8 cellular contexts compared by ENCODE assay signal in genomic region chr6:17392978-17393334, GRCh38. TPM values are rescaled to one million over a fixed set of nuclear protein-coding genes. Genes with fewer than 3 reads are reported as not detected.
DNase-seq lines count a peak whose midpoint lies in the region; TF ChIP-seq lines count a peak whose summit lies in the region.

No MANE protein-coding gene starts in this region.

- H3K4me1 Mint-ChIP-seq in immature natural killer cell = peaks cover 6 to 7% of the 10 kb centered on the region in 2 donors

- no peaks in the 10 kb centered on the region for H3K36me3 Mint-ChIP-seq in immature natural killer cell

- peak overlapping the region in 2 of 5 donors; percentile 14 for H3K4me3 Mint-ChIP-seq in immature natural killer cell

- TF ChIP-seq CTCF in BE2C (IDR thresholded peaks at IDR 0.05; ENCODE audit: low read depth, low read length) (no peak), SK-N-SH (IDR thresholded peaks at IDR 0.05) (no peak), fibroblast of villous mesenchyme (IDR thresholded peaks at IDR 0.05; ENCODE audit: insufficient read depth, low read depth, low read length) (no peak), osteoblast (IDR thresholded peaks at IDR 0.05; ENCODE audit: extremely low read depth, low read depth, low read length) (no peak)

- no peak for DNase-seq in BE2C
- no peak for DNase-seq in SK-N-SH
- DNase-seq in fibroblast of villous mesenchyme (ENCODE audit: low read depth) = no peak
- no peak for DNase-seq in osteoblast (ENCODE audit: insufficient read length, low spot score, missing footprints)
- no peak for DNase-seq in NCI-H1417 treated with DMSO at 0.1 percent for 48 hours (lab: John Stamatoyannopoulos, UW)
- DNase-seq in immature natural killer cell = no peak
- no peak for DNase-seq in HuH-7.5 (ENCODE audit: low spot score)
- no peak for DNase-seq in NCI-H2227 treated with DMSO at 0.1 percent for 48 hours (lab: John Stamatoyannopoulos, UW)

- H3K79me2 ChIP-seq in SK-N-SH (ENCODE audit: insufficient read depth) (peaks cover 28% of the 10 kb centered on the region; the same call in 1 of the 2 replicates), osteoblast (ENCODE audit: insufficient read depth, low read length) (peaks cover 14% of the 10 kb centered on the region)

- H3K9me3 ChIP-seq in BE2C = no peaks in the 10 kb centered on the region
- no peaks in the 10 kb centered on the region for H3K9me3 ChIP-seq in SK-N-SH
- H3K9me3 ChIP-seq in osteoblast (ENCODE audit: low read depth, low read length) = no peaks in the 10 kb centered on the region

- WGBS in SK-N-SH (ENCODE audit: low lambda C conversion rate) = 26% methylated on average over 5 of the region's 5 CpGs

- H3K27ac ChIP-seq in SK-N-SH (ENCODE audit: low read depth in 2 of 2, low read length in 1 of 2) = peak overlapping the region; percentile 50 to 54
- peak overlapping the region; percentile 57 for H3K27ac ChIP-seq in osteoblast (ENCODE audit: low read depth, low read length)

- H3K27ac Mint-ChIP-seq in immature natural killer cell = no peak overlapping the region

- no peak for TF ChIP-seq EP300 in SK-N-SH (IDR thresholded peaks at IDR 0.05; ENCODE audit: borderline replicate concordance in 1 of 2, low read depth in 1 of 2, low read length in 1 of 2)

- no peak for TF ChIP-seq RAD21 in SK-N-SH (IDR thresholded peaks at IDR 0.05; ENCODE audit: low read length)

- peak overlapping the region; percentile 37; the same call in 1 of the 2 replicates for H3K4me3 ChIP-seq in BE2C (ENCODE audit: low read depth, low read length)
- H3K4me3 ChIP-seq in SK-N-SH (ENCODE audit: low read depth in 2 of 2, low read length in 1 of 2) = peak overlapping the region; percentile 54 to 77
- H3K4me3 ChIP-seq in fibroblast of villous mesenchyme (ENCODE audit: low read depth, low read length) = peak overlapping the region; percentile 70
- peak overlapping the region; percentile 79 for H3K4me3 ChIP-seq in osteoblast (ENCODE audit: insufficient read depth, low read length)

- H4K20me1 ChIP-seq in SK-N-SH (ENCODE audit: insufficient read depth) (no peaks in the 10 kb centered on the region), osteoblast (ENCODE audit: insufficient read depth, low read length) (no peaks in the 10 kb centered on the region)

- H3K4me2 ChIP-seq in SK-N-SH = peak overlapping the region; percentile 73
- peak overlapping the region; percentile 95 for H3K4me2 ChIP-seq in osteoblast (ENCODE audit: insufficient read depth, low read length)

- CTCF ChIA-PET in SK-N-SH (lab: Yijun Ruan, JAX) = interaction anchor here (1.5 kb wide), 1 partner anchor 412 kb away, joined by 3 read pairs; no protein-coding TSS in a partner anchor

- peak overlapping the region; percentile 73; the same call in 1 of the 2 replicates for H3K9ac ChIP-seq in SK-N-SH

- H3K27me3 ChIP-seq in BE2C (peaks cover 25% of the 10 kb centered on the region), SK-N-SH (ENCODE audit: insufficient read depth) (no peaks in the 10 kb centered on the region), osteoblast (ENCODE audit: insufficient read depth, low read length) (no peaks in the 10 kb centered on the region)

- H3K4me1 ChIP-seq in BE2C (no peaks in the 10 kb centered on the region), SK-N-SH (ENCODE audit: control insufficient read depth in 1 of 2, insufficient read depth in 2 of 2, low read depth in 1 of 2, low read length in 1 of 2) (peaks cover 3 to 5% of the 10 kb centered on the region in 2 experiments; a peak in 2 of 4 replicates), osteoblast (ENCODE audit: insufficient read depth, low read length) (peaks cover 8% of the 10 kb centered on the region)

- no peaks in the 10 kb centered on the region for H3K9me2 ChIP-seq in SK-N-SH

- peaks cover 3% of the 10 kb centered on the region for H3F3A ChIP-seq in SK-N-SH (replicated peaks; ENCODE audit: insufficient read depth)

- peaks cover 19 to 25% (median 23%) of the 10 kb centered on the region in 3 donors for H3K27me3 Mint-ChIP-seq in immature natural killer cell (ENCODE audit: low read depth in 3 of 3)

- H3K36me3 ChIP-seq in BE2C (no peaks in the 10 kb centered on the region), SK-N-SH (replicated peaks in 1 of 2; ENCODE audit: control insufficient read depth in 1 of 2, insufficient read depth in 2 of 2, low read length in 1 of 2) (no peaks in the 10 kb centered on the region), osteoblast (ENCODE audit: insufficient read depth, low read length) (no peaks in the 10 kb centered on the region)

- peak overlapping the region; percentile 87 for H2AFZ ChIP-seq in SK-N-SH (ENCODE audit: low read depth)
- H2AFZ ChIP-seq in osteoblast (ENCODE audit: low read length) = peak overlapping the region; percentile 94

- POLR2A ChIA-PET in SK-N-SH (lab: Yijun Ruan, JAX) = interaction anchor here (1.4 kb wide), 1 partner anchor 208 kb away, joined by 4 read pairs; the partner anchor contains the start of gene FAM8A1

- peaks cover 0 to 2% (median 0%) of the 10 kb centered on the region in 6 donors for H3K9me3 Mint-ChIP-seq in immature natural killer cell

TF ChIP-seq in SK-N-SH, 30 proteins besides CTCF, POLR2A, EP300 and RAD21:
- TF ChIP-seq TEAD4 (IDR thresholded peaks at IDR 0.05; ENCODE audit: borderline replicate concordance, insufficient read depth) (no peak), CHD2 (IDR thresholded peaks at IDR 0.05; ENCODE audit: low read length, partially characterized antibody) (no peak), TCF12 (IDR thresholded peaks at IDR 0.05) (no peak), RFX5 (IDR thresholded peaks at IDR 0.05; ENCODE audit: low read length) (no peak), IRF3 (IDR thresholded peaks at IDR 0.05; ENCODE audit: low read depth, low read length) (no peak), GABPA (IDR thresholded peaks at IDR 0.05; ENCODE audit: low read depth) (no peak), ZBTB33 (IDR thresholded peaks at IDR 0.05; ENCODE audit: borderline replicate concordance, low read depth) (no peak), SMC3 (IDR thresholded peaks at IDR 0.05; ENCODE audit: low read depth, low read length) (no peak)
TF ChIP-seq in SK-N-SH: peak in this region for 0.

RNA-seq across cellular contexts. Expression of gene CAP2, which starts 0.4 kb away (rescaled TPM):
- polyA plus RNA-seq in BE2C (2012; ENCODE audit: insufficient read depth, insufficient read length, low read depth) = not detected
- 8.5 and 10.0 TPM in 2 replicates for polyA plus RNA-seq in SK-N-SH (2012; rRNA removed)
- 9.2 and 9.8 TPM in 2 replicates for polyA plus RNA-seq in SK-N-SH (2012; cell fraction: cytosol; rRNA removed)
- 6.8 and 10.9 TPM in 2 replicates for polyA plus RNA-seq in SK-N-SH (2012; cell fraction: nucleus; rRNA removed)
- 22.2 and 49.7 TPM in 2 replicates for total RNA-seq in fibroblast of villous mesenchyme
- total RNA-seq in osteoblast = 10.0 and 12.3 TPM in 2 replicates
- not detected for polyA plus RNA-seq in immature natural killer cell
